17 cellular contexts compared by ENCODE assay signal in the genomic region with DNA sequence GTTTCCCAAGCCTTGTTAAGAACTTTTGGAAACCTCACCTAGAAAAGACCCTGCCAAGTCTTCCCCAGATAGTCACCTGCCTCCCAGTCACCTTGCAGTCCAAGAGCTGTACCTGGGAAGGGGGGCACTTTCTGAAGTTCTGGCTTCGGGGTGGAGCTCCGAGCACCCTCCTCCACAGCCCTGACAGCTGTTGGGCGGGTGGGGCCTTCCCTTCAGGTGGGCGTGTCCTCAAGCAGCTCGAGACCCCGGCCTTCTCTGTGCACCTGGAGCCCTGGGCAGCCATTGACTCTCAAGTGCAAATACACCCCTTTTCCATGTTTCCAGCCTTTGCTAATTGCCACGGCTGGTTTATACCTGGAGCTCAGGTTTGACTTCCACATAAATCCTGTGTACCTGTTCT. TPM values are rescaled to one million over a fixed set of nuclear protein-coding genes. Genes with fewer than 3 reads are reported as not detected.
DNase-seq lines count a peak whose midpoint lies in the region; ATAC-seq and FAIRE-seq lines count a peak whose summit lies in the region.
"Had no signal": no experiment of that assay in that cellular context is flagged by ENCODE, and none has a peak within 500 bp of the region (broad histone marks: within the 10 kb centered on the region; RNA-seq: fewer than 3 reads in every experiment).

No MANE protein-coding gene starts in this region.

- no peak for ATAC-seq in GM19467 (IDR thresholded peaks at IDR 0.05; ENCODE audit: unreplicated experiment)
- ATAC-seq: PC-3 had no signal

- DNase-seq in COLO668 (lab: John Stamatoyannopoulos, UW; ENCODE audit: unreplicated experiment): peak; percentile 16
- DNase-seq in H7: peak; percentile 40
- DNase-seq in NCI-H69 (lab: John Stamatoyannopoulos, UW): peak; percentile 86
- peak; percentile 65 for DNase-seq in mesenteric fat pad (ENCODE audit: low spot score)
- no peak for DNase-seq in D341Med (ENCODE audit: low spot score)
- DNase-seq in urothelium cell line (ENCODE audit: low spot score): no peak
- DNase-seq: ACHN, AML-193, IMR-90, Karpas-422, MM.1S, NCI-H2029 treated with DMSO at 0.1 percent for 48 hours, PC-3, T-helper 2 cell had no signal

- no peak for FAIRE-seq in urothelium cell line (lab: Jason Lieb, UNC)
- FAIRE-seq: GM19239 had no signal

- no peak overlapping the region for H3K4me3 ChIP-seq in H7 (ENCODE audit: insufficient read depth, low read depth, low read length)
- H3K4me3 ChIP-seq: HAP-1 had no signal

- H3K27me3 ChIP-seq in H7 (ENCODE audit: control insufficient read depth, insufficient read depth, low read length): 0 out of 2 replicates have a peak, but pooled peaks cover 1% of the 10 kb centered on the region

- no peaks in the 10 kb centered on the region for H3K36me3 ChIP-seq in H7 (replicated peaks; ENCODE audit: control insufficient read depth, insufficient read depth, low read length)
- H3K36me3 ChIP-seq: HAP-1 had no signal

RNA-seq across cellular contexts. Expression of a gene that starts 37.0 kb away (rescaled TPM):
- total RNA-seq in H7 (2014; rRNA removed; shearing (Covaris generic)): 2.9 and 10.2 TPM in 2 replicates
- total RNA-seq in mesenteric fat pad: 497 TPM

Comparison
In these comparisons a context has a peak if more than half of its experiments do, and no peak if none do; other contexts are left out.
1. DNase-seq: peak in COLO668 (single experiment), H7 (single experiment), NCI-H69 (single experiment) and mesenteric fat pad (single experiment); none in D341Med (single experiment) and urothelium cell line (single experiment).
2. RNA of a gene that starts 37.0 kb away (total RNA-seq): 497 TPM in mesenteric fat pad (single experiment); 2.9 to 10.2 TPM in H7; every median in the first group is over 10 times any median in the second.